1 cellular context compared by ENCODE assay signal in genomic region chr15:67542462-67543347, GRCh38.
TF ChIP-seq lines count a peak whose summit lies in the region.

Gene MAP2K5, plus strand, starts transcription at chr15:67542703. Its CDS starts 633 bp downstream, at chr15:67543336.

TF ChIP-seq in GM12878, 131 proteins besides CTCF, POLR2A, EP300 and RAD21 (continued from another document and continues in another):
- TF ChIP-seq CUX1 (IDR thresholded peaks at IDR 0.05; ENCODE audit: insufficient replicate concordance, low read depth, low read length) (no peak), TARDBP (IDR thresholded peaks at IDR 0.05; ENCODE audit: borderline replicate concordance) (peak; percentile 21; the same call in 1 of the 2 replicates), CREB1 (IDR thresholded peaks at IDR 0.05; ENCODE audit: low read depth) (peak; percentile 61; the same call in 1 of the 2 replicates), CBX3 (IDR thresholded peaks at IDR 0.05; ENCODE audit: borderline replicate concordance, low read depth) (no peak), YY1 (IDR thresholded peaks at IDR 0.05; ENCODE audit: low read depth, low read length) (peak; percentile 99), WRNIP1 (IDR thresholded peaks at IDR 0.05; ENCODE audit: borderline replicate concordance, low read depth, low read length) (no peak), REST (IDR thresholded peaks at IDR 0.05; ENCODE audit: low read depth, low read length) (no peak), GABPA (IDR thresholded peaks at IDR 0.05; ENCODE audit: low read depth) (peak; percentile 92), SMAD1 (IDR thresholded peaks at IDR 0.05; ENCODE audit: low read depth, partially characterized antibody) (no peak), MYC (IDR thresholded peaks at IDR 0.05; ENCODE audit: insufficient read depth, insufficient read length, insufficient replicate concordance, low read length, severe bottlenecking) (no peak), ZSCAN29 (IDR thresholded peaks at IDR 0.05) (no peak), KDM1A (IDR thresholded peaks at IDR 0.05; ENCODE audit: borderline replicate concordance) (no peak), ZNF592 (IDR thresholded peaks at IDR 0.05) (0 out of 2 replicates have a peak, but pooled peaks have one; percentile 29), POLR2AphosphoS2 (IDR thresholded peaks at IDR 0.05; ENCODE audit: low read depth, low read length) (0 out of 2 replicates have a peak, but pooled peaks have one; percentile 49), RELA (IDR thresholded peaks at IDR 0.05; ENCODE audit: borderline replicate concordance, partially characterized antibody) (peak; percentile 61), ZNF687 (IDR thresholded peaks at IDR 0.05) (peak; percentile 75), TAF1 (IDR thresholded peaks at IDR 0.05; ENCODE audit: borderline replicate concordance, low read depth, low read length) (peak; percentile 76; the same call in 1 of the 2 replicates), BMI1 (IDR thresholded peaks at IDR 0.05; ENCODE audit: borderline replicate concordance) (no peak), CHD2 (IDR thresholded peaks at IDR 0.05; ENCODE audit: borderline replicate concordance, low read depth, low read length) (0 out of 2 replicates have a peak, but pooled peaks have one; percentile 14), CBX5 (IDR thresholded peaks at IDR 0.05; ENCODE audit: low read depth) (no peak), ELK1 (IDR thresholded peaks at IDR 0.05; ENCODE audit: low read depth, low read length) (no peak), TBL1XR1 (IDR thresholded peaks at IDR 0.05; ENCODE audit: low read depth, low read length) (no peak), STAT1 (conservative IDR thresholded peaks at IDR 0.05) (no peak; the same call in 1 of the 2 replicates), ZBTB33 (IDR thresholded peaks at IDR 0.05) (no peak), USF1 (IDR thresholded peaks at IDR 0.05; ENCODE audit: borderline replicate concordance, extremely low read length, insufficient read depth, low read depth, low read length) (no peak), MTA2 (IDR thresholded peaks at IDR 0.05; ENCODE audit: low read depth) (no peak), CEBPZ (IDR thresholded peaks at IDR 0.05; ENCODE audit: low read depth, low read length) (no peak)
